ENCODE assay signal across 10 cellular contexts in genomic region chr3:150348500-150348899, GRCh38. TPM values are rescaled to one million over a fixed set of nuclear protein-coding genes. Genes with fewer than 3 reads are reported as not detected.
DNase-seq lines count a peak whose midpoint lies in the region; ATAC-seq, FAIRE-seq and TF ChIP-seq lines count a peak whose summit lies in the region.
"Had no signal": no experiment of that assay in that cellular context is flagged by ENCODE, and none has a peak within 500 bp of the region (broad histone marks: within the 10 kb centered on the region; RNA-seq: fewer than 3 reads in every experiment).

No MANE protein-coding gene starts in this region.

- H3K36me3 ChIP-seq in keratinocyte (ENCODE audit: control insufficient read depth in 2 of 2, extremely low read depth in 1 of 2, insufficient read depth in 2 of 2, low read length in 2 of 2) (no peaks in the 10 kb centered on the region), transverse colon (no peaks in the 10 kb centered on the region)

- CTCF ChIA-PET in activated CD4-positive, alpha-beta T cell treated with anti-CD3 and anti-CD28 coated beads for 36 hours (lab: Charles Lee) = interaction anchor here (0.9 to 1.6 kb wide), 3 partner anchors 63 to 77 kb away, joined by 3 read pairs; no protein-coding TSS in a partner anchor

- H3K4me1 ChIP-seq in keratinocyte (ENCODE audit: control insufficient read depth, extremely low read depth, insufficient read depth, low read length) (peaks cover 88% of the 10 kb centered on the region), transverse colon (peaks cover 3 to 25% (median 13%) of the 10 kb centered on the region in 4 donors)

- no peaks in the 10 kb centered on the region for H3K79me2 ChIP-seq in keratinocyte (ENCODE audit: control insufficient read depth, insufficient read depth, low read length)

- intact Hi-C loops in activated CD4-positive, alpha-beta T cell treated with anti-CD3 and anti-CD28 coated beads for 36 hours (cut with DNase I, micrococcal nuclease) = no loop called here
- intact Hi-C loops in activated CD4-positive, alpha-beta T cell treated with anti-CD3 and anti-CD28 coated beads, Interleukin-2, amount 10 ng/mL, durations not matched to agents 24 days and 14 days (cut with micrococcal nuclease) = no loop called here
- intact Hi-C loops in transverse colon (cut with DNase I; ENCODE audit: low total_unique reads) = no loop called here

- H3K9me3 Mint-ChIP-seq in activated CD4-positive, alpha-beta T cell treated with anti-CD3 and anti-CD28 coated beads for 36 hours (ENCODE audit: low read depth) = no peaks in the 10 kb centered on the region
- no peaks in the 10 kb centered on the region for H3K9me3 Mint-ChIP-seq in activated CD4-positive, alpha-beta T cell treated with anti-CD3 and anti-CD28 coated beads, Interleukin-2, amount 10 ng/mL, durations not matched to agents 24 days and 14 days
- H3K9me3 Mint-ChIP-seq: activated T-cell treated with anti-CD3 and anti-CD28 coated beads, Interleukin-2, amount 50 U/mL, for 4 hours had no signal

- in situ Hi-C loops in astrocyte of the cerebellum (cut with HindIII; ENCODE audit: low sequenced_read_pairs) (no loop called here), transverse colon (cut with MboI; ENCODE audit: low pct_ligation_motif_present in 1 of 4, low pct_unique_long_range_greater_than_20kb in 1 of 4, low sequenced_read_pairs in 3 of 4) (no loop called here)

- no peaks in the 10 kb centered on the region for H3K36me3 Mint-ChIP-seq in activated CD4-positive, alpha-beta T cell treated with anti-CD3 and anti-CD28 coated beads for 36 hours (ENCODE audit: low read depth)
- no peaks in the 10 kb centered on the region for H3K36me3 Mint-ChIP-seq in activated CD4-positive, alpha-beta T cell treated with anti-CD3 and anti-CD28 coated beads, Interleukin-2, amount 10 ng/mL, durations not matched to agents 24 days and 14 days (ENCODE audit: low read depth)

- TF ChIP-seq CTCF in astrocyte of the cerebellum (IDR thresholded peaks at IDR 0.05; ENCODE audit: low read depth, low read length, missing control alignments) (no peak), keratinocyte (optimal IDR thresholded peaks at IDR 0.05 in 1 of 3, IDR thresholded peaks at IDR 0.05 in 1 of 3, conservative IDR thresholded peaks at IDR 0.05 in 1 of 3; ENCODE audit: extremely low read depth in 1 of 3, insufficient read depth in 2 of 3, low read length in 3 of 3) (no peak), transverse colon (IDR thresholded peaks at IDR 0.05) (no peak)

- no peaks in the 10 kb centered on the region for H3K27me3 ChIP-seq in keratinocyte (ENCODE audit: control insufficient read depth, extremely low read depth, insufficient read depth, low read length)
- no peaks in the 10 kb centered on the region for H3K27me3 ChIP-seq in transverse colon

- dilution Hi-C loops in keratinocyte (cut with MboI; ENCODE audit: extremely low pct_ligation_motif_present, low sequenced_read_pairs) = no loop called here

- no peaks in the 10 kb centered on the region for H4K20me1 ChIP-seq in keratinocyte (ENCODE audit: control insufficient read depth, extremely low read depth, insufficient read depth, low read length)

- no peaks in the 10 kb centered on the region for H3K9me3 ChIP-seq in keratinocyte (ENCODE audit: control insufficient read depth, low read depth, low read length)
- no peaks in the 10 kb centered on the region for H3K9me3 ChIP-seq in transverse colon

- H3K9ac ChIP-seq in keratinocyte (ENCODE audit: control insufficient read depth, extremely low read depth, insufficient read depth, low read length) = peak overlapping the region; percentile 64

- H3K4me3 Mint-ChIP-seq in activated CD4-positive, alpha-beta T cell treated with anti-CD3 and anti-CD28 coated beads for 36 hours = no peak overlapping the region
- H3K4me3 Mint-ChIP-seq in activated CD4-positive, alpha-beta T cell treated with anti-CD3 and anti-CD28 coated beads, Interleukin-2, amount 10 ng/mL, durations not matched to agents 24 days and 14 days = no peak overlapping the region
- H3K4me3 Mint-ChIP-seq: activated T-cell treated with anti-CD3 and anti-CD28 coated beads, Interleukin-2, amount 50 U/mL, for 4 hours had no signal

- 22 to 42% methylated on average over 6 of the region's 6 CpGs for WGBS in transverse colon (ENCODE audit: low coverage in 1 of 2), 2 donors

- H3K4me3 ChIP-seq in astrocyte of the cerebellum (ENCODE audit: low read depth, low read length) = no peak overlapping the region
- H3K4me3 ChIP-seq in keratinocyte (ENCODE audit: control insufficient read depth in 2 of 3, extremely low read depth in 1 of 3, insufficient read depth in 2 of 3, low read depth in 1 of 3, low read length in 3 of 3) = peak overlapping the region in 2 of 3 experiments; percentile 38 to 41
- no peak overlapping the region for H3K4me3 ChIP-seq in transverse colon

- POLR2A ChIA-PET in activated CD4-positive, alpha-beta T cell treated with anti-CD3 and anti-CD28 coated beads for 36 hours (lab: Charles Lee) = no interaction called here

- TF ChIP-seq POLR2A in transverse colon (IDR thresholded peaks at IDR 0.05) = no peak

- H2AFZ ChIP-seq in keratinocyte (ENCODE audit: control insufficient read depth, low read length) = no peak overlapping the region

- peak overlapping the region; percentile 88 for H3K27ac ChIP-seq in keratinocyte (ENCODE audit: control insufficient read depth, insufficient read depth, low read length)
- H3K27ac ChIP-seq in transverse colon = peak overlapping the region; percentile 14 to 46 (median 30)

- no peaks in the 10 kb centered on the region for H3K9me1 ChIP-seq in keratinocyte (ENCODE audit: control insufficient read depth, extremely low read depth, insufficient read depth, low read length)

- ATAC-seq in activated CD4-positive, alpha-beta T cell treated with anti-CD3 and anti-CD28 coated beads for 36 hours = peak; percentile 84
- ATAC-seq in GM18867 (IDR thresholded peaks at IDR 0.05; ENCODE audit: unreplicated experiment) = no peak

- no peak for TF ChIP-seq EP300 in transverse colon (IDR thresholded peaks at IDR 0.05; ENCODE audit: low read depth)

- peak overlapping the region; percentile 72 for H3K4me2 ChIP-seq in keratinocyte (ENCODE audit: control insufficient read depth, extremely low read depth, insufficient read depth, low read depth, low read length)

- no peak for DNase-seq in activated CD4-positive, alpha-beta T cell treated with anti-CD3 and anti-CD28 coated beads for 36 hours
- no peak for DNase-seq in activated CD4-positive, alpha-beta T cell treated with anti-CD3 and anti-CD28 coated beads, Interleukin-2, amount 10 ng/mL, durations not matched to agents 24 days and 14 days
- DNase-seq in astrocyte of the cerebellum (ENCODE audit: low read depth) (peak; percentile 71), keratinocyte (ENCODE audit: low read depth, low spot score) (peak; percentile 64), transverse colon (peak; percentile 29), NCI-H1417 treated with DMSO at 0.1 percent for 48 hours (lab: John Stamatoyannopoulos, UW) (no peak), Kasumi-1 (lab: John Stamatoyannopoulos, UW) (no peak)
- DNase-seq: activated T-cell treated with anti-CD3 and anti-CD28 coated beads, Interleukin-2, amount 50 U/mL, for 4 hours; AML-193 had no signal

- H3K4me1 Mint-ChIP-seq in activated CD4-positive, alpha-beta T cell treated with anti-CD3 and anti-CD28 coated beads for 36 hours = peaks cover 5% of the 10 kb centered on the region
- H3K4me1 Mint-ChIP-seq in activated CD4-positive, alpha-beta T cell treated with anti-CD3 and anti-CD28 coated beads, Interleukin-2, amount 10 ng/mL, durations not matched to agents 24 days and 14 days = peaks cover 2% of the 10 kb centered on the region

- H3K27ac Mint-ChIP-seq in activated CD4-positive, alpha-beta T cell treated with anti-CD3 and anti-CD28 coated beads for 36 hours = no peak overlapping the region
- H3K27ac Mint-ChIP-seq in activated CD4-positive, alpha-beta T cell treated with anti-CD3 and anti-CD28 coated beads, Interleukin-2, amount 10 ng/mL, durations not matched to agents 24 days and 14 days = no peak overlapping the region

- FAIRE-seq in keratinocyte (lab: Jason Lieb, UNC) = peak; percentile 95

- peaks cover 6% of the 10 kb centered on the region for H3K27me3 Mint-ChIP-seq in activated CD4-positive, alpha-beta T cell treated with anti-CD3 and anti-CD28 coated beads for 36 hours
- peaks cover 14% of the 10 kb centered on the region for H3K27me3 Mint-ChIP-seq in activated CD4-positive, alpha-beta T cell treated with anti-CD3 and anti-CD28 coated beads, Interleukin-2, amount 10 ng/mL, durations not matched to agents 24 days and 14 days

RNA-seq across cellular contexts. Expression of gene TSC22D2, which starts 59.6 kb away (rescaled TPM):
- 10 to 100 TPM; 12.0 to 20.2 TPM for total RNA-seq in activated CD4-positive, alpha-beta T cell treated with anti-CD3 and anti-CD28 coated beads for 36 hours
- 16.4 and 18.7 TPM in 2 replicates for total RNA-seq in activated CD4-positive, alpha-beta T cell treated with anti-CD3 and anti-CD28 coated beads, Interleukin-2, amount 10 ng/mL, durations not matched to agents 24 days and 14 days
- 16.3 to 22.3 TPM (median 19.3 TPM) in 3 replicates for polyA plus RNA-seq in keratinocyte
- 125 TPM for polyA plus RNA-seq in keratinocyte (2011; ENCODE audit: low read depth)
- polyA plus RNA-seq in keratinocyte (2011; cell fraction: cytosol; rRNA removed) = 7.4 and 15.8 TPM in 2 replicates
- 43.1 and 52.5 TPM in 2 replicates for polyA plus RNA-seq in keratinocyte (2011; cell fraction: nucleus; rRNA removed)
- polyA plus RNA-seq in keratinocyte (2012; ENCODE audit: low replicate concordance) = 20.4 and 38.9 TPM in 2 replicates
- polyA minus RNA-seq in keratinocyte = 19.9 to 41.0 TPM (median 28.5 TPM) in 3 replicates
- polyA minus RNA-seq in keratinocyte (2011; cell fraction: cytosol; rRNA and poly(A)+ RNA removed) = 13.8 TPM
- 52.3 and 100 TPM in 2 replicates for polyA minus RNA-seq in keratinocyte (2011; cell fraction: nucleus; rRNA and poly(A)+ RNA removed)
- total RNA-seq in transverse colon = 10 to 100 TPM; 19.8 to 59.7 (median 29.5) TPM

Comparison
In these comparisons a context has a peak if more than half of its experiments do, and no peak if none do; other contexts are left out.
1. DNase-seq: peak in astrocyte of the cerebellum (single experiment), keratinocyte (single experiment) and transverse colon (single experiment); none in activated CD4-positive, alpha-beta T cell treated with anti-CD3 and anti-CD28 coated beads for 36 hours (single experiment), activated CD4-positive, alpha-beta T cell treated with anti-CD3 and anti-CD28 coated beads, Interleukin-2, amount 10 ng/mL, durations not matched to agents 24 days and 14 days (single experiment), NCI-H1417 treated with DMSO at 0.1 percent for 48 hours (single experiment) and Kasumi-1 (0 of 2).
2. H3K4me3 ChIP-seq: peak in keratinocyte (2 of 3); none in astrocyte of the cerebellum (single experiment) and transverse colon (0 of 4).